ENCODE assay signal across 21 cellular contexts in genomic region chr18:46360102-46360699, GRCh38.
"Had no signal": no experiment of that assay in that cellular context is flagged by ENCODE, and none has a peak within 500 bp of the region (broad histone marks: within the 10 kb centered on the region; RNA-seq: fewer than 3 reads in every experiment).

No MANE protein-coding gene starts in this region.

- H3K27ac ChIP-seq: SK-N-MC, VCaP had no signal

- FAIRE-seq: bronchial epithelial cell, RCC 7860 had no signal

- H3K27ac Mint-ChIP-seq: activated CD4-positive, alpha-beta T cell treated with anti-CD3 and anti-CD28 coated beads for 36 hours; activated CD8-positive, alpha-beta T cell treated with anti-CD3 and anti-CD28 coated beads for 36 hours; activated naive CD4-positive, alpha-beta T cell treated with anti-CD3 and anti-CD28 coated beads, Interleukin-2, amount 50 U/mL, for 24 hours; activated T-cell treated with anti-CD3 and anti-CD28 coated beads, Interleukin-2, amount 50 U/mL, for 72 hours; activated T-helper 2 cell treated with anti-CD3 and anti-CD28 coated beads, Interferon-gamma antibody, Interleukin-2, Interleukin-4, amounts not matched to agents 10 μg/mL and 5 μg/mL and 100 μg/mL, durations not matched to agents 14 hours and 24 hours and 36 hours had no signal

- H3K36me3 ChIP-seq: MG63 had no signal

- H3K4me3 ChIP-seq: MG63, SK-N-MC had no signal

- H3K9me3 Mint-ChIP-seq: activated CD8-positive, alpha-beta T cell treated with anti-CD3 and anti-CD28 coated beads for 36 hours; activated naive CD4-positive, alpha-beta T cell treated with anti-CD3 and anti-CD28 coated beads, Interleukin-2, amount 50 U/mL, for 24 hours; activated T-cell treated with anti-CD3 and anti-CD28 coated beads, Interleukin-2, amount 50 U/mL, for 72 hours; activated T-helper 2 cell treated with anti-CD3 and anti-CD28 coated beads, Interferon-gamma antibody, Interleukin-2, Interleukin-4, amounts not matched to agents 10 μg/mL and 5 μg/mL and 100 μg/mL, durations not matched to agents 14 hours and 24 hours and 36 hours had no signal

- H3K9me3 ChIP-seq: MG63 had no signal

- H3K4me1 Mint-ChIP-seq: activated CD4-positive, alpha-beta T cell treated with anti-CD3 and anti-CD28 coated beads for 36 hours; activated naive CD4-positive, alpha-beta T cell treated with anti-CD3 and anti-CD28 coated beads, Interleukin-2, amount 50 U/mL, for 24 hours had no signal

- ATAC-seq: activated CD4-positive, alpha-beta T cell treated with anti-CD3 and anti-CD28 coated beads for 36 hours; activated CD8-positive, alpha-beta T cell treated with anti-CD3 and anti-CD28 coated beads for 36 hours; activated T-cell treated with anti-CD3 and anti-CD28 coated beads, Interleukin-2, amount 50 U/mL, for 72 hours; PC-3 had no signal

- H3K27me3 ChIP-seq: MG63 had no signal

- H3K27me3 Mint-ChIP-seq: activated CD4-positive, alpha-beta T cell treated with anti-CD3 and anti-CD28 coated beads for 36 hours; activated CD8-positive, alpha-beta T cell treated with anti-CD3 and anti-CD28 coated beads for 36 hours; activated naive CD4-positive, alpha-beta T cell treated with anti-CD3 and anti-CD28 coated beads, Interleukin-2, amount 50 U/mL, for 24 hours had no signal

- DNase-seq: activated CD4-positive, alpha-beta T cell treated with anti-CD3 and anti-CD28 coated beads for 36 hours; activated CD8-positive, alpha-beta memory T cell treated with anti-CD3 and anti-CD28 coated beads, Interleukin-2, amount 50 U/mL, for 4 hours; activated CD8-positive, alpha-beta T cell treated with anti-CD3 and anti-CD28 coated beads for 36 hours; activated T-cell treated with anti-CD3 and anti-CD28 coated beads, Interleukin-2, amount 50 U/mL, for 72 hours; aorta; central memory CD4-positive, alpha-beta T cell; MG63; NCI-H1105; NCI-H1436; NCI-H1694 treated with DMSO at 0.1 percent for 48 hours; NCI-H2029 treated with DMSO at 0.1 percent for 48 hours; NCI-H446; NCI-H524; PC-3; T-helper 1 cell had no signal

- H3K4me3 Mint-ChIP-seq: activated CD4-positive, alpha-beta T cell treated with anti-CD3 and anti-CD28 coated beads for 36 hours; activated CD8-positive, alpha-beta T cell treated with anti-CD3 and anti-CD28 coated beads for 36 hours; activated naive CD4-positive, alpha-beta T cell treated with anti-CD3 and anti-CD28 coated beads, Interleukin-2, amount 50 U/mL, for 24 hours; activated T-cell treated with anti-CD3 and anti-CD28 coated beads, Interleukin-2, amount 50 U/mL, for 72 hours had no signal
